12 cellular contexts compared by ENCODE assay signal in the genomic region with DNA sequence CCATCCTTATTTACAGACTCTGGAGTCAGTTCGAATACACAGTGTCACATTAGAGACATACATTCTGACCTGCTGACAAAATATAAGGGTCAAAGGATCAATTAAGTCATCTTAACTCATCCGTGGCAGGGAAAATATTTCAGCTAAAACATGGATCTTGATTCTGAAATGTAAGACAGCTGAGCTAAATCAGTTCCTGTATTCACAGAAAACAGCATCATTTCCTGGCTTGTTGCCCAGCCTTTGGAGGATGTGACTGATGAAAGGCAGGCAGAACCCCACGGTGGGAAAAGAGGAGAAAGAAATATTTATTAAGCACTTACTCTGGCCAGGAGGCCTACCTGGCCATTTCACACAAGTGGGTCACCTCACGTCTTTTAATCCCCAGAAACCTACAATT.
DNase-seq lines count a peak whose midpoint lies in the region; ATAC-seq, FAIRE-seq and TF ChIP-seq lines count a peak whose summit lies in the region.
"Had no signal": no experiment of that assay in that cellular context is flagged by ENCODE, and none has a peak within 500 bp of the region (broad histone marks: within the 10 kb centered on the region; RNA-seq: fewer than 3 reads in every experiment).

No MANE protein-coding gene starts in this region.

- H3K79me2 ChIP-seq in ACC112 (ENCODE audit: control insufficient read depth, insufficient read depth, low read length, unreplicated experiment), result no peaks in the 10 kb centered on the region

- H3K27ac ChIP-seq in ACC112 (ENCODE audit: low read depth, low read length), result peak overlapping the region; percentile 26; the same call in 1 of the 2 replicates
- H3K27ac ChIP-seq: cardiac muscle cell, left lung had no signal

- DNase-seq in HT1080 (ENCODE audit: low read depth) (peak; percentile 46), RCC 7860 (ENCODE audit: low spot score) (peak; percentile 54), fibroblast of villous mesenchyme (ENCODE audit: low read depth) (peak; percentile 57), activated gamma-delta T cell treated with Interleukin-2 at 50 U/mL for 16 hours (no peak), omental fat pad (ENCODE audit: low spot score) (no peak), sciatic nerve (ENCODE audit: low spot score) (no peak)
- no peak for DNase-seq in activated CD4-positive, CD25-positive, alpha-beta regulatory T cell treated with anti-CD3 and anti-CD28 coated beads, Interleukin-2, amount 50 U/mL, for 72 hours
- DNase-seq: stimulated activated CD4-positive, alpha-beta T cell treated with anti-CD3 and anti-CD28 coated beads, Interleukin-2, amount 100 ng/mL, for 48 hours had no signal

- peak; percentile 71 for FAIRE-seq in RCC 7860 (lab: Jason Lieb, UNC)
- FAIRE-seq: D721Med had no signal

- ATAC-seq in omental fat pad (ENCODE audit: low FRiP score) (no peak), sciatic nerve (no peak)
- ATAC-seq: left lung had no signal

- H3K4me1 ChIP-seq in ACC112 (ENCODE audit: control insufficient read depth, insufficient read depth, low read length, unreplicated experiment), result no peaks in the 10 kb centered on the region
- H3K4me1 ChIP-seq: left lung had no signal

- TF ChIP-seq CTCF in fibroblast of villous mesenchyme (IDR thresholded peaks at IDR 0.05; ENCODE audit: insufficient read depth, low read depth, low read length) (no peak), omental fat pad (IDR thresholded peaks at IDR 0.05) (no peak)

- intact Hi-C loops in sciatic nerve (cut with DNase I), result no loop called here

- H3K36me3 ChIP-seq in ACC112 (ENCODE audit: insufficient read depth, low read length), result no peaks in the 10 kb centered on the region
- H3K36me3 ChIP-seq: cardiac muscle cell, left lung had no signal

- H2AFZ ChIP-seq in ACC112 (ENCODE audit: low read length, unreplicated experiment), result no peak overlapping the region

- no peak overlapping the region for H3K4me3 ChIP-seq in ACC112 (ENCODE audit: low read depth, low read length)
- no peak overlapping the region for H3K4me3 ChIP-seq in fibroblast of villous mesenchyme (ENCODE audit: low read depth, low read length)
- H3K4me3 ChIP-seq: cardiac muscle cell, left lung had no signal

- H3K27me3 ChIP-seq in ACC112 (ENCODE audit: insufficient read depth, low read length), result peaks cover 38% of the 10 kb centered on the region
- H3K27me3 ChIP-seq: cardiac muscle cell, left lung had no signal

Comparison
In these comparisons a context has a peak if more than half of its experiments do, and no peak if none do; other contexts are left out.
1. DNase-seq: peak in HT1080 (single experiment), RCC 7860 (single experiment) and fibroblast of villous mesenchyme (single experiment); none in activated gamma-delta T cell treated with Interleukin-2 at 50 U/mL for 16 hours (single experiment), omental fat pad (single experiment), activated CD4-positive, CD25-positive, alpha-beta regulatory T cell treated with anti-CD3 and anti-CD28 coated beads, Interleukin-2, amount 50 U/mL, for 72 hours (single experiment) and sciatic nerve (single experiment).